In the genomic region with DNA sequence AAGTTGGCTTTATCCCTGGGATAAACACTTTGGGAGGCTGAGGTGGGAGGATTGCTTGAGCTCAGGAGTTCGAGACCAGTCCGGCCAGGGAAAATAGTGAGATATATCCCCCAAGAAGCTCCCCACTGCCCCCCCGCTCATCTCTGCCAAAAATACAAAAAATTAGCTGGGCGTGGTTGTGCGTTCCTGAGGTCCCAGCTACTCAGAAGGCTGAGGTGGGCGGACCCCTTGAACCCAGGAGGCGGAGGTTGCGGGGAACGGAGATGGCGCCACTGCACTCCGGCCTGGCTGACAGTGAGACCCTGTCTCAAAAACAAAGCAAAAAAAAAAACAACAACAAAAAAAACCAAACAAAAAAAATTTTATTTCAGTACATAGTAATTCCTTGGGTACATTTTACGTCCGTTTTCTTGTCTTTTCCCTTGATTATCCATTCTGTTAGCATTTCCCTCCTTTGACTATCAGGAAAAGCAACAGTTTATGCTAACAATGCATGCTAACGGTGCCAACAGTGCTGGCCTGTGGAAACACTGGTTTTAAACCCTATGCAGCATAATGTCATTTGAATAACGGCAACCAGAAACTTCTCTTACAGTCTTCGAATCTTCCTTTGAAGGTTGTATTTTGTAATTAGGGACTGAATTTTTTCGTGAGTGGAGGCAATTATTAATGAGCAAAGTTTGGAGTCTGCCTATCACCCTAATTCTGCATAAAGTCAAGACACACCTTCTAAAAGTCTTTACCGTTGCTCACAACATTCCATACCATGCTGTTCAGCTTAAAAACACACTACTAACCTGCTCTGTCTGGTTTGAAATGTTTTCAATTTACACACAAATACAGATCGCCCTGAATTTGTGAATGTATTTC, we compare ENCODE assay signal across 8 cellular contexts. TPM values are rescaled to one million over a fixed set of nuclear protein-coding genes. Genes with fewer than 3 reads are reported as not detected.
A peak's percentile ranks its signal among the peaks of the same experiment; 100 is the strongest.
DNase-seq lines count a peak whose midpoint lies in the region; ATAC-seq and TF ChIP-seq lines count a peak whose summit lies in the region.

No MANE protein-coding gene starts in this region.

- H3K27ac ChIP-seq in breast epithelium (peak overlapping the region; percentile 41 to 99), mesendoderm (ENCODE audit: low read depth, low read length) (peak overlapping the region; percentile 20)

- WGBS in mesendoderm (ENCODE audit: extremely low coverage, insufficient coverage, low lambda C conversion rate) = no CpG with 5 or more reads among the region's 19 CpGs

- no peak overlapping the region for H2BK15ac ChIP-seq in mesendoderm (replicated peaks; ENCODE audit: low read depth)

- H3K9me3 ChIP-seq in breast epithelium = no peaks in the 10 kb centered on the region

- H3K27me3 ChIP-seq in GM06990 (replicated peaks; ENCODE audit: control insufficient read depth, insufficient read depth, low read length) (no peaks in the 10 kb centered on the region), breast epithelium (no peaks in the 10 kb centered on the region), mesendoderm (ENCODE audit: insufficient read depth, low read length, poor library complexity) (no peaks in the 10 kb centered on the region)

- H2BK5ac ChIP-seq in mesendoderm (ENCODE audit: low read length) = no peak overlapping the region

- H3K23ac ChIP-seq in mesendoderm (ENCODE audit: low read length) = no peak overlapping the region

- peak overlapping the region; percentile 3 for H3K56ac ChIP-seq in mesendoderm (ENCODE audit: low read length)

- H4K5ac ChIP-seq in mesendoderm (ENCODE audit: low read length) = no peak overlapping the region

- H2BK120ac ChIP-seq in mesendoderm (ENCODE audit: low read depth, low read length) = no peak overlapping the region

- no peak overlapping the region for H3K4me2 ChIP-seq in mesendoderm (ENCODE audit: low read length)

- ATAC-seq in GM21825 (IDR thresholded peaks at IDR 0.05; ENCODE audit: unreplicated experiment) = peak; percentile 7

- intact Hi-C loops in breast epithelium (cut with DNase I; ENCODE audit: low total_unique reads) = no loop called here

- H3K36me3 ChIP-seq in GM06990 (ENCODE audit: control insufficient read depth, insufficient read depth, low read length) (no peaks in the 10 kb centered on the region), breast epithelium (no peaks in the 10 kb centered on the region), mesendoderm (ENCODE audit: control insufficient read depth, insufficient read depth, low read length) (no peaks in the 10 kb centered on the region)

- no peak overlapping the region for H4K8ac ChIP-seq in mesendoderm (ENCODE audit: low read depth, low read length)

- H3K18ac ChIP-seq in mesendoderm (ENCODE audit: low read length) = no peak overlapping the region

- TF ChIP-seq CTCF in GM06990 (IDR thresholded peaks at IDR 0.05; ENCODE audit: insufficient read depth, low read length, poor library complexity, severe bottlenecking) = no peak
- TF ChIP-seq CTCF in LNCaP clone FGC (IDR thresholded peaks at IDR 0.05; ENCODE audit: control insufficient read depth, extremely low read depth, insufficient read depth) = no peak
- TF ChIP-seq CTCF in breast epithelium (IDR thresholded peaks at IDR 0.05) = no peak

- no peak for TF ChIP-seq POLR2A in breast epithelium (IDR thresholded peaks at IDR 0.05)

- DNase-seq in GM06990 (ENCODE audit: extremely low read depth, insufficient read length) = no peak
- no peak for DNase-seq in LNCaP clone FGC (ENCODE audit: low read depth)
- DNase-seq in breast epithelium (ENCODE audit: low spot score in 2 of 2) = no peak
- DNase-seq in mesendoderm = no peak
- DNase-seq in activated effector memory CD4-positive, alpha-beta T cell treated with anti-CD3 and anti-CD28 coated beads, Interleukin-2, amount 50 U/mL, for 16 hours = no peak
- no peak for DNase-seq in NCI-H2196 (lab: John Stamatoyannopoulos, UW; ENCODE audit: unreplicated experiment)
- no peak for DNase-seq in glomerular visceral epithelial cell (ENCODE audit: extremely low spot score)

- H2AK5ac ChIP-seq in mesendoderm (ENCODE audit: low read length) = no peak overlapping the region

- H3K79me2 ChIP-seq in mesendoderm (ENCODE audit: control insufficient read depth, insufficient read depth, low read length) = peaks cover 21% of the 10 kb centered on the region

- peaks cover 2% of the 10 kb centered on the region for H3K79me1 ChIP-seq in mesendoderm (ENCODE audit: low read length)

- no peak overlapping the region for H3K4ac ChIP-seq in mesendoderm (ENCODE audit: low read depth, low read length)

- peak overlapping the region; percentile 35 for H3K9ac ChIP-seq in mesendoderm (ENCODE audit: low read length)

- H3K4me1 ChIP-seq in breast epithelium = no peaks in the 10 kb centered on the region
- H3K4me1 ChIP-seq in mesendoderm (ENCODE audit: control insufficient read depth, low read depth, low read length) = no peaks in the 10 kb centered on the region

- peak overlapping the region; percentile 3 for H3K4me3 ChIP-seq in GM06990 (replicated peaks; ENCODE audit: low read depth, low read length)
- peak overlapping the region; percentile 75 for H3K4me3 ChIP-seq in LNCaP clone FGC (ENCODE audit: low read depth, low read length)
- H3K4me3 ChIP-seq in breast epithelium = peak overlapping the region; percentile 84 to 97 (median 94)
- H3K4me3 ChIP-seq in mesendoderm (ENCODE audit: low read length) = no peak overlapping the region

RNA-seq across cellular contexts. Expression of a gene that starts 0.8 kb away (rescaled TPM):
- total RNA-seq in breast epithelium = 10 to 100 TPM; 35.0 to 55.2 (median 37.7) TPM
- polyA plus RNA-seq in mesendoderm (2013, experiment 1 of 2) = 14.3 TPM
- polyA plus RNA-seq in mesendoderm (2013, experiment 2 of 2) = 14.4 TPM

RNA-seq across cellular contexts. Expression of a gene that starts 35.3 kb away (rescaled TPM):
- 10 to 100 TPM; 12.6 to 16.2 (median 13.1) TPM for total RNA-seq in breast epithelium
- 4.6 TPM for polyA plus RNA-seq in mesendoderm (2013, experiment 1 of 2)
- 4.7 TPM for polyA plus RNA-seq in mesendoderm (2013, experiment 2 of 2)
